Comparison of ENCODE assay signal across 9 cellular contexts in the genomic region with DNA sequence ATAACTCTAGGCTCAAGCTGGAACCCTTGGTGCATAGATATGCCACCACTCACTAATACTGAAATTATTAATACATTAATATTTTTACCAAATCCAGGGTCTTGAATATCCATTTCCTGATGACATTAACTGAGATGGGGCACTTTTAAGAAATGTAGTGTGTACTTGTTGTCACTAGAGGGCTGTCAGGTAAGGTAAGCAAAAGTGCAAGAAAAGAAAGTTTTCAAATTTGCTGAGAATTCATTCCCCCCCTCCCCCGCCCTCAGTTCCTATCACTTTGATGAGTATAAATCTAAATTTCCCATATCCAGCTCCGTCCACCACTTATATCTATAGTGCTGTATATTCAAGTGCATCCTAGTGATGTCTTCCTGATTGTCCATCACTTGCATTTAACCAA. TPM values are rescaled to one million over a fixed set of nuclear protein-coding genes. Genes with fewer than 3 reads are reported as not detected.
DNase-seq lines count a peak whose midpoint lies in the region; ATAC-seq and TF ChIP-seq lines count a peak whose summit lies in the region.
"Had no signal": no experiment of that assay in that cellular context is flagged by ENCODE, and none has a peak within 500 bp of the region (broad histone marks: within the 10 kb centered on the region; RNA-seq: fewer than 3 reads in every experiment).

No MANE protein-coding gene starts in this region.

- H3K27ac Mint-ChIP-seq in neural progenitor cell, result no peak overlapping the region
- H3K27ac Mint-ChIP-seq in CD14-positive monocyte, result no peak overlapping the region

- TF ChIP-seq CTCF in GM12864 (IDR thresholded peaks at IDR 0.05; ENCODE audit: low read depth, low read length, missing control alignments), result peak; percentile 38
- TF ChIP-seq CTCF in body of pancreas (IDR thresholded peaks at IDR 0.05), result peak in 4 of 7 experiments; percentile 8 to 29 (median 24)
- TF ChIP-seq CTCF in neural progenitor cell (IDR thresholded peaks at IDR 0.05), result peak; percentile 31
- no peak for TF ChIP-seq CTCF in CD14-positive monocyte (IDR thresholded peaks at IDR 0.05)
- TF ChIP-seq CTCF in testis (IDR thresholded peaks at IDR 0.05), result no peak

- H3K4me3 Mint-ChIP-seq in neural progenitor cell (no peak overlapping the region), CD14-positive monocyte (no peak overlapping the region)

- no peak for ATAC-seq in body of pancreas

- WGBS in body of pancreas, 2 donors, result 15 to 23% methylated on average over 2 of the region's 2 CpGs
- WGBS in testis, 2 donors, result 62 to 68% methylated on average over 2 of the region's 2 CpGs

- intact Hi-C loops in body of pancreas (cut with DNase I), result no loop called here
- intact Hi-C loops in CD14-positive monocyte (cut with micrococcal nuclease), result no loop called here
- intact Hi-C loops in testis (cut with DNase I; ENCODE audit: low total_unique reads), result no loop called here

- peaks cover 8% of the 10 kb centered on the region for H3K27me3 Mint-ChIP-seq in neural progenitor cell (ENCODE audit: insufficient read depth, low read depth)
- H3K27me3 Mint-ChIP-seq in CD14-positive monocyte (ENCODE audit: low read depth in 3 of 3), result peaks cover 0 to 5% (median 1%) of the 10 kb centered on the region in 3 donors

- no peaks in the 10 kb centered on the region for H3K4me1 Mint-ChIP-seq in neural progenitor cell
- H3K4me1 Mint-ChIP-seq in CD14-positive monocyte, result peaks cover 8% of the 10 kb centered on the region

- no peaks in the 10 kb centered on the region for H3K79me2 ChIP-seq in Karpas-422 (ENCODE audit: low read length)
- H3K79me2 ChIP-seq in neural progenitor cell (ENCODE audit: low read depth), result no peaks in the 10 kb centered on the region

- H3K27me3 ChIP-seq in Karpas-422 (ENCODE audit: low read length) (no peaks in the 10 kb centered on the region), body of pancreas (no peaks in the 10 kb centered on the region), neural progenitor cell (no peaks in the 10 kb centered on the region), testis (no peaks in the 10 kb centered on the region), SJCRH30 (no peaks in the 10 kb centered on the region)

- H3K9me3 ChIP-seq in Karpas-422 (ENCODE audit: low read length) (no peaks in the 10 kb centered on the region), body of pancreas (no peaks in the 10 kb centered on the region), neural progenitor cell (ENCODE audit: low read depth) (no peaks in the 10 kb centered on the region), testis (no peaks in the 10 kb centered on the region), SJCRH30 (replicated peaks) (no peaks in the 10 kb centered on the region)
- H3K9me3 ChIP-seq: prostate gland had no signal

- DNase-seq in GM12864 (ENCODE audit: low read depth) (no peak), Karpas-422 (peak; percentile 61), body of pancreas (no peak), neural progenitor cell (ENCODE audit: low spot score) (no peak), CD14-positive monocyte (ENCODE audit: low spot score) (no peak), testis (no peak), SJCRH30 (no peak)
- DNase-seq: NK-92 treated with Interleukin-12 subunit alpha and Interleukin-12 subunit beta, amount 100 ng/mL, for 24 hours had no signal

- H3K4me2 ChIP-seq in Karpas-422 (ENCODE audit: low read depth, low read length, poor library complexity, severe bottlenecking), result no peak overlapping the region
- no peak overlapping the region for H3K4me2 ChIP-seq in neural progenitor cell

- H3K36me3 Mint-ChIP-seq in neural progenitor cell (no peaks in the 10 kb centered on the region), CD14-positive monocyte (no peaks in the 10 kb centered on the region)

- no peak overlapping the region for H2AFZ ChIP-seq in Karpas-422 (ENCODE audit: low read length)
- no peak overlapping the region for H2AFZ ChIP-seq in neural progenitor cell (replicated peaks)

- H3F3A ChIP-seq in neural progenitor cell (ENCODE audit: low read depth), result no peaks in the 10 kb centered on the region

- no peak overlapping the region for H3K9ac ChIP-seq in Karpas-422 (ENCODE audit: low read length)
- H3K9ac ChIP-seq in neural progenitor cell, result no peak overlapping the region

- no peaks in the 10 kb centered on the region for H3K9me2 ChIP-seq in Karpas-422 (replicated peaks; ENCODE audit: insufficient read depth, low read length)

- H4K20me1 ChIP-seq in Karpas-422 (ENCODE audit: insufficient read depth, low read depth, low read length) (no peaks in the 10 kb centered on the region), neural progenitor cell (ENCODE audit: low read depth) (no peaks in the 10 kb centered on the region)

- H3K36me3 ChIP-seq in Karpas-422 (ENCODE audit: insufficient read depth, low read length) (no peaks in the 10 kb centered on the region), body of pancreas (replicated peaks in 1 of 2; ENCODE audit: insufficient read depth in 1 of 2, low read depth in 2 of 2) (no peaks in the 10 kb centered on the region), neural progenitor cell (no peaks in the 10 kb centered on the region), testis (ENCODE audit: low read depth, missing control alignments) (no peaks in the 10 kb centered on the region), SJCRH30 (no peaks in the 10 kb centered on the region)
- H3K36me3 ChIP-seq: prostate gland had no signal

- H3K4me1 ChIP-seq in Karpas-422 (ENCODE audit: low read length) (no peaks in the 10 kb centered on the region), body of pancreas (no peaks in the 10 kb centered on the region), neural progenitor cell (no peaks in the 10 kb centered on the region), testis (no peaks in the 10 kb centered on the region), SJCRH30 (peaks cover 9% of the 10 kb centered on the region)
- H3K4me1 ChIP-seq: prostate gland had no signal

- no peak overlapping the region for H3K4me3 ChIP-seq in GM12864 (ENCODE audit: low read depth, low read length)
- H3K4me3 ChIP-seq in Karpas-422 (ENCODE audit: low read length), result no peak overlapping the region
- no peak overlapping the region for H3K4me3 ChIP-seq in body of pancreas
- H3K4me3 ChIP-seq in neural progenitor cell, result no peak overlapping the region
- no peak overlapping the region for H3K4me3 ChIP-seq in testis
- no peak overlapping the region for H3K4me3 ChIP-seq in SJCRH30
- H3K4me3 ChIP-seq: prostate gland had no signal

- TF ChIP-seq POLR2A in body of pancreas (IDR thresholded peaks at IDR 0.05) (no peak), testis (IDR thresholded peaks at IDR 0.05) (no peak)

- no peak overlapping the region for H3K27ac ChIP-seq in Karpas-422 (ENCODE audit: low read length)
- H3K27ac ChIP-seq in body of pancreas, result no peak overlapping the region
- no peak overlapping the region for H3K27ac ChIP-seq in neural progenitor cell
- no peak overlapping the region for H3K27ac ChIP-seq in testis
- no peak overlapping the region for H3K27ac ChIP-seq in SJCRH30
- H3K27ac ChIP-seq: prostate gland had no signal

- H3K9me3 Mint-ChIP-seq in neural progenitor cell, result no peaks in the 10 kb centered on the region
- no peaks in the 10 kb centered on the region for H3K9me3 Mint-ChIP-seq in CD14-positive monocyte

RNA-seq across cellular contexts. Expression of gene WDR44, which starts 20.5 kb away (rescaled TPM):
- total RNA-seq in Karpas-422 (2014; rRNA removed; shearing (Covaris generic); ENCODE audit: low replicate concordance), result 10.8 and 10.9 TPM in 2 replicates
- 10 to 100 TPM in 1 of 2 donors, 1 to 10 TPM in 1; 9.9 to 10.1 TPM for total RNA-seq in body of pancreas
- 14.1 and 18.0 TPM in 2 replicates for total RNA-seq in neural progenitor cell (ENCODE audit: low replicate concordance)
- polyA plus RNA-seq in CD14-positive monocyte, result 1 to 10 TPM; 5.1 to 7.1 TPM
- 10 to 100 TPM; 25.0 to 26.8 TPM for total RNA-seq in testis
- 13.1 TPM for polyA plus RNA-seq in testis (ENCODE audit: insufficient read depth, low read depth, low replicate concordance)
- total RNA-seq in SJCRH30 (2014; rRNA removed; shearing (Covaris generic)), result 13.3 and 17.8 TPM in 2 replicates

Comparison
In these comparisons a context has a peak if more than half of its experiments do, and no peak if none do; other contexts are left out.
1. CTCF ChIP-seq: peak in GM12864 (single experiment), body of pancreas (4 of 7) and neural progenitor cell (single experiment); none in CD14-positive monocyte (single experiment) and testis (0 of 3).